In the genomic region with DNA sequence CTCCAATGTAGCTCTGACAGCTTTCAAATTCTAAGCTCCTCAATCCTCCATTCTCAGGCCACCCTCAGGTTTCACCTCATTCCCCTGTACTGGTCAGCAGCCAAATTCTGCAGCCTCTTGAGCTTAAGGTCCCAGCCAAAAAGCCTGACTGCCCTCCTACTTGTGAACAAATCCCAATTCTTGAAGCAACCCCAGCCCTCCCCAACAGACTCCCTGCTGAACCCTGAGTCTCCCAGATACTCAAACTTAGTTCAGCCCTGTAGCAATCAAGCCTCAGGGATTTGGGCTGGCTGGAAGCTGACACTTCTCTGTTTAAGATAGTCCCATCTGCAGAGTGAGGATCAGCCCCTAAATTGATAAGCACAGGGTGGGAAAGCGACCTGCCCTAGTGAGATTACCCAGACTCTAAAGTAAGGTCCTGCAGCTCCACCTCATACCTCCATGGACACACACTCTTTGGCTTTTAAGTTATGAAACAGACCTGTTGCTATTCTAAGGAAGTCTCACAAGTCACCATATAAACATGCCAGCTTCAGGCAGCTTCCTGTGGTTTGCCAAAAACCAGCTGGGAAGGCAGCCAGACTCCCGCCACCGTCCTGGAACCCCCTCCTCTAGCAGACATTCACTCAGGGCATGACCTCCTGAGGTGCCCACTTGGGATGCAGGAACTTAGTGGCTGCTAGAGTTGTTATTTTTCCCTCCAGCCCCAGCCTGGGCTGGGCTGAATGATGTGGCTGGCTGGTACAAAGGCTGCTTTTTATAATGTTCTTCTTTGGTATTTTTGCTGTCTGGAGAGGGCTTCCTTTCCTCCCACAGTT, we compare ENCODE assay signal across 8 cellular contexts.
DNase-seq lines count a peak whose midpoint lies in the region; ATAC-seq and TF ChIP-seq lines count a peak whose summit lies in the region.

No MANE protein-coding gene starts in this region.

- POLR2A ChIA-PET in WTC11 (lab: Charles Lee), result interaction anchor here (0.9 kb wide), 1 partner anchor 83 kb away, joined by 3 read pairs; a partner anchor contains a TSS

- H3K4me3 Mint-ChIP-seq in WTC11 (no peak overlapping the region), glutamatergic neuron (ENCODE audit: unreplicated experiment) (no peak overlapping the region)

- H3K9me3 ChIP-seq in right atrium auricular region, result no peaks in the 10 kb centered on the region

- H3K27ac ChIP-seq in right atrium auricular region (peak overlapping the region; percentile 43 to 77), skin epidermis (peak overlapping the region in 20 of 21 experiments; percentile 9 to 81 (median 64))

- TF ChIP-seq CTCF in GM06990 (IDR thresholded peaks at IDR 0.05; ENCODE audit: insufficient read depth, low read length, poor library complexity, severe bottlenecking) (no peak), WTC11 (IDR thresholded peaks at IDR 0.05) (no peak), right atrium auricular region (IDR thresholded peaks at IDR 0.05) (no peak), glutamatergic neuron (IDR thresholded peaks at IDR 0.05; ENCODE audit: partially characterized antibody, unreplicated experiment) (no peak)

- no peaks in the 10 kb centered on the region for H3K36me3 Mint-ChIP-seq in WTC11
- no peaks in the 10 kb centered on the region for H3K36me3 Mint-ChIP-seq in glutamatergic neuron (ENCODE audit: unreplicated experiment)

- H3K4me1 ChIP-seq in right atrium auricular region, result peaks cover 0 to 27% of the 10 kb centered on the region in 2 donors

- CTCF ChIA-PET in WTC11 (lab: Charles Lee), result interaction anchor here (0.5 to 0.7 kb wide), 2 partner anchors 24 to 296 kb away, joined by 3 read pairs; a partner anchor contains a TSS

- no peaks in the 10 kb centered on the region for H3K9me3 Mint-ChIP-seq in WTC11
- H3K9me3 Mint-ChIP-seq in glutamatergic neuron (ENCODE audit: unreplicated experiment), result no peaks in the 10 kb centered on the region

- peak; percentile 13 for DNase-seq in GM06990 (ENCODE audit: extremely low read depth, insufficient read length)
- no peak for DNase-seq in WTC11 (ENCODE audit: low spot score)
- peak; percentile 66 for DNase-seq in right atrium auricular region (ENCODE audit: low spot score)
- no peak for DNase-seq in glutamatergic neuron
- DNase-seq in activated CD4-positive, alpha-beta T cell treated with anti-CD3 and anti-CD28 coated beads for 48 hours, result no peak
- no peak for DNase-seq in NCI-H1436 (lab: John Stamatoyannopoulos, UW)

- H3K27me3 Mint-ChIP-seq in WTC11 (ENCODE audit: low read depth), result peaks cover 3% of the 10 kb centered on the region
- H3K27me3 Mint-ChIP-seq in glutamatergic neuron (ENCODE audit: unreplicated experiment), result no peaks in the 10 kb centered on the region

- H3K27ac Mint-ChIP-seq in WTC11 (no peak overlapping the region), glutamatergic neuron (ENCODE audit: unreplicated experiment) (no peak overlapping the region)

- H3K36me3 ChIP-seq in GM06990 (ENCODE audit: control insufficient read depth, insufficient read depth, low read length) (no peaks in the 10 kb centered on the region), right atrium auricular region (no peaks in the 10 kb centered on the region)

- H3K4me1 Mint-ChIP-seq in WTC11 (peaks cover 17% of the 10 kb centered on the region), glutamatergic neuron (ENCODE audit: low read depth, unreplicated experiment) (no peaks in the 10 kb centered on the region)

- no peak overlapping the region for H3K4me3 ChIP-seq in GM06990 (replicated peaks; ENCODE audit: low read depth, low read length)
- no peak overlapping the region for H3K4me3 ChIP-seq in right atrium auricular region
- no peak overlapping the region for H3K4me3 ChIP-seq in skin epidermis

- H3K27me3 ChIP-seq in GM06990 (replicated peaks; ENCODE audit: control insufficient read depth, insufficient read depth, low read length) (no peaks in the 10 kb centered on the region), right atrium auricular region (no peaks in the 10 kb centered on the region)

- peak; percentile 46 for ATAC-seq in HG02759 (IDR thresholded peaks at IDR 0.05; ENCODE audit: unreplicated experiment)
- peak; percentile 40 for ATAC-seq in WTC11

TF ChIP-seq in WTC11, 78 proteins besides CTCF, POLR2A, EP300 and RAD21:
- no peak for TF ChIP-seq CREB1 (CRISPR knock-in tag; IDR thresholded peaks at IDR 0.05)
TF ChIP-seq in WTC11: peak in this region for 0.

Comparison
In these comparisons a context has a peak if more than half of its experiments do, and no peak if none do; other contexts are left out.
1. DNase-seq: peak in GM06990 (single experiment) and right atrium auricular region (single experiment); none in WTC11 (single experiment), glutamatergic neuron (single experiment), activated CD4-positive, alpha-beta T cell treated with anti-CD3 and anti-CD28 coated beads for 48 hours (single experiment) and NCI-H1436 (single experiment).